ENCODE assay signal across 1 cellular context in genomic region chr5:60586307-60586901, GRCh38.
TF ChIP-seq lines count a peak whose summit lies in the region.

No MANE protein-coding gene starts in this region.

TF ChIP-seq in HepG2, 621 proteins besides CTCF, POLR2A, EP300 and RAD21:
- TF ChIP-seq ARID5B (CRISPR knock-in tag; IDR thresholded peaks at IDR 0.05) (0 out of 2 replicates have a peak, but pooled peaks have one; percentile 17), ZNF124 (CRISPR knock-in tag; IDR thresholded peaks at IDR 0.05) (no peak), KLF11 (CRISPR knock-in tag; IDR thresholded peaks at IDR 0.05) (no peak), SMC3 (IDR thresholded peaks at IDR 0.05; ENCODE audit: low read length) (peak; percentile 72; the same call in 1 of the 2 replicates), ZGPAT (CRISPR knock-in tag; IDR thresholded peaks at IDR 0.05) (0 out of 2 replicates have a peak, but pooled peaks have one; percentile 23), HDAC2 (CRISPR knock-in tag; IDR thresholded peaks at IDR 0.05) (no peak), HIVEP1 (CRISPR knock-in tag; IDR thresholded peaks at IDR 0.05) (no peak), ZNF276 (CRISPR knock-in tag; IDR thresholded peaks at IDR 0.05; ENCODE audit: low read depth) (no peak), ESRRA (CRISPR knock-in tag; IDR thresholded peaks at IDR 0.05; ENCODE audit: low read depth) (no peak), FOXA3 (CRISPR knock-in tag; IDR thresholded peaks at IDR 0.05) (0 out of 2 replicates have a peak, but pooled peaks have one; percentile 8), SNRNP70 (IDR thresholded peaks at IDR 0.05; ENCODE audit: low read depth, low read length) (no peak), ZNF205 (CRISPR knock-in tag; IDR thresholded peaks at IDR 0.05) (no peak), PHB2 (IDR thresholded peaks at IDR 0.05; ENCODE audit: partially characterized antibody) (no peak), U2AF1 (optimal IDR thresholded peaks at IDR 0.05; ENCODE audit: low read depth, low read length) (no peak), STAG1 (CRISPR knock-in tag; IDR thresholded peaks at IDR 0.05) (peak; percentile 81), PRDM15 (CRISPR knock-in tag; IDR thresholded peaks at IDR 0.05) (no peak), MAFF (IDR thresholded peaks at IDR 0.05; ENCODE audit: low read depth, low read length) (no peak), ATF5 (CRISPR knock-in tag; IDR thresholded peaks at IDR 0.05; ENCODE audit: low read depth) (no peak), GATAD2A (CRISPR knock-in tag; IDR thresholded peaks at IDR 0.05) (0 out of 2 replicates have a peak, but pooled peaks have one; percentile 26)
